20 cellular contexts compared by ENCODE assay signal in the genomic region with DNA sequence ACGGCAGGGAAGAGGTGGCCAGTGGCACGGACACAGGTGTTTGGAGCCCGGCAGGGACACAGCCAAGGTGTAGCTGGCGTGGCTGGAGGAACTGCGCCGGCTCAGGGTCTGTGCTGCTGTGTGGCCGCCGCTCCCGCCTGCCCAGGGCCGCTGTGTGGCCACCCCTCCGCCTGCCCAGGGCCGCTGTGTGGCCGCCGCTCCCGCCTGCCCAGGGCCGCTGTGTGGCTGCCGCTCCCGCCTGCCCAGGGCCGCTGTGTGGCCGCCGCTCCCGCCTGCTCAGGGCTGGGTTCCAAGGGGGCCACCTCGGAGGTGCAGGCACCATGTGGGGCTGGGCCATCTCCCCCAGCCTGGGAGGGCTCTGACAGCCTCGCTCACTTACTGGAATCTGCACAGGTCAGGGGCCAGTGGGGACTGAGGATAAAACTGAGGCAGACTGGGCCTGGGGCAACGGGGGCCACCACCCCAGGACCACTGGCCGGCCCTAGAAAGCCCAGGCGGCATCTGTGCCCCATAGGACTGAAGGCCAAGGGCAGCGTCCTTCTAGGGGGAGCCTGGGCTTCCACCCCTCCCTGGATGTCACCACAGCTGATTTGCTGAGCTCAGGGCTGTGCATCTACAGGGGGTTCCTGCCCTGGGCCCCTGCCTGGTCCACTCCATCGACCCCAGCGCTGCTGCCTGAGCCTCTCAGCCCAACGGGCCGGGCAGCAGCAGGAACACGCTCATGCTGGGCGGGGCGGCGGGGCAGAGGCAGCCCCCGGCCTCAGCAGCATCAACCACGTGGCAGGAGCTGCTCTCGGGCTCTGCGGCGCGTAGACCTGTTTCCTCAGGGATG. TPM values are rescaled to one million over a fixed set of nuclear protein-coding genes. Genes with fewer than 3 reads are reported as not detected.
A peak's percentile ranks its signal among the peaks of the same experiment; 100 is the strongest.
DNase-seq lines count a peak whose midpoint lies in the region; ATAC-seq and TF ChIP-seq lines count a peak whose summit lies in the region.
"Had no signal": no experiment of that assay in that cellular context is flagged by ENCODE, and none has a peak within 500 bp of the region (broad histone marks: within the 10 kb centered on the region; RNA-seq: fewer than 3 reads in every experiment).

No MANE protein-coding gene starts in this region.

- TF ChIP-seq CTCF in left ventricle myocardium inferior (IDR thresholded peaks at IDR 0.05; ENCODE audit: borderline replicate concordance) = no peak
- TF ChIP-seq CTCF in heart right ventricle (IDR thresholded peaks at IDR 0.05) = no peak
- TF ChIP-seq CTCF in HEK293 (tag by site-specific recombination; IDR thresholded peaks at IDR 0.05) = no peak
- TF ChIP-seq CTCF in spleen (IDR thresholded peaks at IDR 0.05 in 8 of 11, conservative IDR thresholded peaks at IDR 0.05 in 3 of 11) = no peak

- H3K27ac Mint-ChIP-seq in activated CD4-positive, alpha-beta T cell treated with anti-CD3 and anti-CD28 coated beads, Interleukin-2, amount 10 ng/mL, durations not matched to agents 7 days and 5 days = no peak overlapping the region

- H2BK15ac ChIP-seq in mesenchymal stem cell (ENCODE audit: low read depth, poor library complexity, severe bottlenecking) = no peak overlapping the region

- H3K9me3 ChIP-seq in left ventricle myocardium inferior (replicated peaks) (no peaks in the 10 kb centered on the region), heart right ventricle (no peaks in the 10 kb centered on the region), HEK293 (ENCODE audit: control insufficient read depth, insufficient read depth, low read depth, low read length) (no peaks in the 10 kb centered on the region), mesenchymal stem cell (ENCODE audit: control insufficient read depth, low read length) (no peaks in the 10 kb centered on the region), spleen (peaks cover 0 to 4% (median 0%) of the 10 kb centered on the region in 8 donors)
- H3K9me3 ChIP-seq: A549 had no signal

- no peak overlapping the region for H3K27ac ChIP-seq in left ventricle myocardium inferior (replicated peaks)
- H3K27ac ChIP-seq in heart right ventricle = no peak overlapping the region
- no peak overlapping the region for H3K27ac ChIP-seq in HEK293 (ENCODE audit: extremely low read depth, low read depth, low read length)
- H3K27ac ChIP-seq in mesenchymal stem cell (ENCODE audit: low read length, poor library complexity, severe bottlenecking) = no peak overlapping the region
- H3K27ac ChIP-seq in spleen = no peak overlapping the region
- H3K27ac ChIP-seq: BLaER1 treated with 17β-estradiol and CSF1 and Interleukin-3, amounts not matched to agents 10 nM and 100 nM had no signal

- intact Hi-C loops in left ventricle myocardium inferior (cut with micrococcal nuclease) (no loop called here), heart right ventricle (cut with DNase I) (loop anchor here in 2 of 10 donors (2.0 to 5.0 kb wide), 2 partner anchors 274 to 275 kb away; no protein-coding TSS in a partner anchor), spleen (cut with DNase I; ENCODE audit: low total_unique reads) (no loop called here)

- no peak overlapping the region for H3K9ac ChIP-seq in mesenchymal stem cell (ENCODE audit: low read length)

- peaks cover 5% of the 10 kb centered on the region for H3K4me1 Mint-ChIP-seq in activated CD4-positive, alpha-beta T cell treated with anti-CD3 and anti-CD28 coated beads, Interleukin-2, amount 10 ng/mL, durations not matched to agents 7 days and 5 days

- H3K36me3 Mint-ChIP-seq in activated CD4-positive, alpha-beta T cell treated with anti-CD3 and anti-CD28 coated beads, Interleukin-2, amount 10 ng/mL, durations not matched to agents 7 days and 5 days (ENCODE audit: low read depth) = peaks cover 23% of the 10 kb centered on the region

- no peak overlapping the region for H2BK120ac ChIP-seq in mesenchymal stem cell (ENCODE audit: low read depth, low read length)

- no peak overlapping the region for H3K23ac ChIP-seq in mesenchymal stem cell (ENCODE audit: low read length in 2 of 2)

- H3K27me3 ChIP-seq in left ventricle myocardium inferior (ENCODE audit: low read depth) (no peaks in the 10 kb centered on the region), heart right ventricle (no peaks in the 10 kb centered on the region), mesenchymal stem cell (ENCODE audit: control insufficient read depth in 1 of 2, insufficient read depth in 1 of 2, low read length in 2 of 2) (no peaks in the 10 kb centered on the region), spleen (replicated peaks in 1 of 7) (no peaks in the 10 kb centered on the region)
- H3K27me3 ChIP-seq: BLaER1 treated with 17β-estradiol and CSF1 and Interleukin-3, amounts not matched to agents 10 nM and 100 nM had no signal

- 89 to 94% methylated on average over 35 to 42 of the region's 42 CpGs for WGBS in heart right ventricle, 2 donors
- 93% methylated on average over 41 of the region's 42 CpGs for WGBS in mesenchymal stem cell
- 81 to 93% (median 92%) methylated on average over 19 to 42 of the region's 42 CpGs for WGBS in spleen, 5 donors

- no peak overlapping the region for H2BK12ac ChIP-seq in mesenchymal stem cell (ENCODE audit: low read length in 2 of 2)

- no peak overlapping the region for H2AFZ ChIP-seq in mesenchymal stem cell (ENCODE audit: low read depth, low read length)

- no peak overlapping the region for H3K4me3 Mint-ChIP-seq in activated CD4-positive, alpha-beta T cell treated with anti-CD3 and anti-CD28 coated beads, Interleukin-2, amount 10 ng/mL, durations not matched to agents 7 days and 5 days

- H3K4me3 ChIP-seq in left ventricle myocardium inferior = no peak overlapping the region
- no peak overlapping the region for H3K4me3 ChIP-seq in heart right ventricle
- no peak overlapping the region for H3K4me3 ChIP-seq in HEK293 (ENCODE audit: low read depth, low read length)
- H3K4me3 ChIP-seq in mesenchymal stem cell (ENCODE audit: insufficient read depth in 1 of 2, low read depth in 1 of 2, low read length in 2 of 2) = no peak overlapping the region
- no peak overlapping the region for H3K4me3 ChIP-seq in spleen
- H3K4me3 ChIP-seq: A549; BLaER1 treated with 17β-estradiol and CSF1 and Interleukin-3, amounts not matched to agents 10 nM and 100 nM had no signal

- H3K27me3 Mint-ChIP-seq in activated CD4-positive, alpha-beta T cell treated with anti-CD3 and anti-CD28 coated beads, Interleukin-2, amount 10 ng/mL, durations not matched to agents 7 days and 5 days = no peaks in the 10 kb centered on the region

- H3K14ac ChIP-seq in mesenchymal stem cell (ENCODE audit: low read length in 2 of 2) = no peak overlapping the region

- DNase-seq in left ventricle myocardium inferior (peak; percentile 17), heart right ventricle (no peak), mesenchymal stem cell (no peak), spleen (peak; percentile 69), GF-D8 (lab: John Stamatoyannopoulos, UW) (no peak)
- no peak for DNase-seq in activated CD4-positive, alpha-beta T cell treated with anti-CD3 and anti-CD28 coated beads, Interleukin-2, amount 10 ng/mL, durations not matched to agents 7 days and 5 days
- DNase-seq: DMS79, KG1, NCI-H1417, NCI-H187, NCI-H2107, NCI-H2227 treated with DMSO at 0.1 percent for 48 hours, NCI-H510A treated with DMSO at 0.1 percent for 48 hours, NCI-H82, OCI-M1, SIG-M5 had no signal

- H3K9me3 Mint-ChIP-seq in activated CD4-positive, alpha-beta T cell treated with anti-CD3 and anti-CD28 coated beads, Interleukin-2, amount 10 ng/mL, durations not matched to agents 7 days and 5 days = peaks cover 2% of the 10 kb centered on the region

- H3K79me1 ChIP-seq in mesenchymal stem cell (replicated peaks; ENCODE audit: low read length, poor library complexity, severe bottlenecking) = peaks cover 18% of the 10 kb centered on the region

- H3K4ac ChIP-seq in mesenchymal stem cell (ENCODE audit: low read depth in 1 of 2, low read length in 2 of 2) = no peak overlapping the region

- TF ChIP-seq POLR2A in spleen (IDR thresholded peaks at IDR 0.05) = no peak

- no peak overlapping the region for H2BK5ac ChIP-seq in mesenchymal stem cell (ENCODE audit: low read depth, low read length, poor library complexity, severe bottlenecking)

- no peak overlapping the region for H2AK5ac ChIP-seq in mesenchymal stem cell (ENCODE audit: low read length, severe bottlenecking)

- ATAC-seq in heart right ventricle (no peak), HG02642 (IDR thresholded peaks at IDR 0.05; ENCODE audit: poor library complexity, unreplicated experiment) (no peak)

- H3K4me1 ChIP-seq in left ventricle myocardium inferior (peaks cover 11% of the 10 kb centered on the region), heart right ventricle (peaks cover 0 to 15% (median 9%) of the 10 kb centered on the region in 9 donors), HEK293 (ENCODE audit: control insufficient read depth, insufficient read depth, low read length) (no peaks in the 10 kb centered on the region), mesenchymal stem cell (ENCODE audit: control insufficient read depth, insufficient read depth, low read depth, low read length) (peaks cover 12% of the 10 kb centered on the region), spleen (peaks cover 5 to 20% (median 14%) of the 10 kb centered on the region in 6 donors)
- H3K4me1 ChIP-seq: A549 had no signal

- H3K4me2 ChIP-seq in mesenchymal stem cell (ENCODE audit: low read length, poor library complexity, severe bottlenecking) = no peak overlapping the region

- POLR2A ChIA-PET in HEK293 (lab: Yijun Ruan, JAX) = no interaction called here
- POLR2A ChIA-PET in activated CD4-positive, alpha-beta T cell treated with anti-CD3 and anti-CD28 coated beads, Interleukin-2, amount 10 ng/mL, durations not matched to agents 7 days and 5 days (lab: Charles Lee) = no interaction called here

- peak overlapping the region; percentile 12 for H4K91ac ChIP-seq in mesenchymal stem cell (ENCODE audit: low read length)

- no peak overlapping the region for H3K18ac ChIP-seq in mesenchymal stem cell (ENCODE audit: low read depth in 1 of 2, low read length in 2 of 2)

- no peaks in the 10 kb centered on the region for H3K36me3 ChIP-seq in left ventricle myocardium inferior
- peaks cover 0 to 9% (median 0%) of the 10 kb centered on the region in 9 donors for H3K36me3 ChIP-seq in heart right ventricle
- no peaks in the 10 kb centered on the region for H3K36me3 ChIP-seq in HEK293 (ENCODE audit: control insufficient read depth in 2 of 2, insufficient read depth in 1 of 2, low read length in 2 of 2)
- H3K36me3 ChIP-seq in mesenchymal stem cell (ENCODE audit: control insufficient read depth in 1 of 2, insufficient read depth in 2 of 2, low read depth in 1 of 2, low read length in 2 of 2) = peaks cover 30 to 78% of the 10 kb centered on the region in 2 experiments
- peaks cover 0 to 30% (median 0%) of the 10 kb centered on the region in 6 donors for H3K36me3 ChIP-seq in spleen

- no peak overlapping the region for H4K8ac ChIP-seq in mesenchymal stem cell (ENCODE audit: low read length)

- CTCF ChIA-PET in HEK293 (lab: Yijun Ruan, JAX) = no interaction called here
- CTCF ChIA-PET in activated CD4-positive, alpha-beta T cell treated with anti-CD3 and anti-CD28 coated beads, Interleukin-2, amount 10 ng/mL, durations not matched to agents 7 days and 5 days (lab: Charles Lee) = interaction anchor here (0.9 to 1.2 kb wide), 3 partner anchors 20 to 284 kb away, joined by 3 read pairs; no protein-coding TSS in a partner anchor

RNA-seq across cellular contexts. Expression of gene C13orf46, which starts 21.5 kb away (rescaled TPM):
- total RNA-seq in left ventricle myocardium inferior (0.33 TPM), heart right ventricle (under 1 TPM; 0.15 to 0.80 (median 0.23) TPM), spleen (1 to 10 TPM in 5 of 7 donors, under 1 TPM in 2; 0.83 to 4.2 (median 2.6) TPM)
- polyA plus RNA-seq in heart right ventricle (under 1 TPM; 0.09 to 0.37 TPM), spleen (under 1 TPM; 0.09 to 0.70 (median 0.13) TPM)
- polyA plus RNA-seq in mesenchymal stem cell (2013, experiment 1 of 2) = 0.43 TPM
- polyA plus RNA-seq in mesenchymal stem cell (2013, experiment 2 of 2) = 0.45 TPM
- 1 to 10 TPM; 7.3 to 9.8 TPM for total RNA-seq in activated CD4-positive, alpha-beta T cell treated with anti-CD3 and anti-CD28 coated beads, Interleukin-2, amount 10 ng/mL, durations not matched to agents 7 days and 5 days

Comparison
In these comparisons a context has a peak if more than half of its experiments do, and no peak if none do; other contexts are left out.
1. DNase-seq: peak in left ventricle myocardium inferior (single experiment) and spleen (single experiment); none in heart right ventricle (0 of 2), mesenchymal stem cell (single experiment), activated CD4-positive, alpha-beta T cell treated with anti-CD3 and anti-CD28 coated beads, Interleukin-2, amount 10 ng/mL, durations not matched to agents 7 days and 5 days (single experiment) and GF-D8 (single experiment).